ENCODE assay signal across 22 cellular contexts in genomic region chr10:4307784-4308364, GRCh38.
"Had no signal": no experiment of that assay in that cellular context is flagged by ENCODE, and none has a peak within 500 bp of the region (broad histone marks: within the 10 kb centered on the region; RNA-seq: fewer than 3 reads in every experiment).

No MANE protein-coding gene starts in this region.

- H3K36me3 Mint-ChIP-seq: natural killer cell had no signal

- DNase-seq: activated CD4-positive, alpha-beta T cell treated with anti-CD3 and anti-CD28 coated beads for 4 hours; activated CD4-positive, alpha-beta T cell treated with anti-CD3 and anti-CD28 coated beads, Interleukin-2, amount 50 U/mL, for 48 hours; activated CD4-positive, CD25-positive, alpha-beta regulatory T cell; activated gamma-delta T cell; activated naive CD4-positive, alpha-beta T cell treated with anti-CD3 and anti-CD28 coated beads, Interleukin-2, amount 50 U/mL, for 16 hours; activated naive CD8-positive, alpha-beta T cell treated with anti-CD3 and anti-CD28 coated beads, Interleukin-2, amount 50 U/mL, for 24 hours; anterior cingulate cortex; body of pancreas; central memory CD4-positive, alpha-beta T cell; dermis blood vessel endothelial cell; effector CD8-positive, alpha-beta T cell; heart right ventricle; midbrain; natural killer cell; stimulated activated naive CD4-positive, alpha-beta T cell; SW 1271; T-helper 17 cell had no signal

- H3K4me3 Mint-ChIP-seq: activated naive CD8-positive, alpha-beta T cell treated with anti-CD3 and anti-CD28 coated beads, Interleukin-2, amount 50 U/mL, for 24 hours; natural killer cell; T-helper 17 cell had no signal

- H3K36me3 ChIP-seq: heart right ventricle had no signal

- H3K4me3 ChIP-seq: body of pancreas, heart right ventricle, SK-N-MC, skin epidermis had no signal

- H3K27ac Mint-ChIP-seq: activated naive CD8-positive, alpha-beta T cell treated with anti-CD3 and anti-CD28 coated beads, Interleukin-2, amount 50 U/mL, for 24 hours; natural killer cell; progenitor cell of endocrine pancreas; T-helper 17 cell had no signal

- FAIRE-seq: keratinocyte had no signal

- H3K27me3 ChIP-seq: body of pancreas, heart right ventricle had no signal

- ATAC-seq: activated naive CD8-positive, alpha-beta T cell treated with anti-CD3 and anti-CD28 coated beads, Interleukin-2, amount 50 U/mL, for 24 hours; body of pancreas; esophagus mucosa; natural killer cell; T-helper 17 cell had no signal

- H3K4me1 Mint-ChIP-seq: activated naive CD8-positive, alpha-beta T cell treated with anti-CD3 and anti-CD28 coated beads, Interleukin-2, amount 50 U/mL, for 24 hours; natural killer cell had no signal

- H3K27ac ChIP-seq: body of pancreas, SK-N-MC had no signal

- H3K9me3 ChIP-seq: body of pancreas, heart right ventricle had no signal

- H3K9me3 Mint-ChIP-seq: activated naive CD8-positive, alpha-beta T cell treated with anti-CD3 and anti-CD28 coated beads, Interleukin-2, amount 50 U/mL, for 24 hours; natural killer cell had no signal
